In genomic region chr9:131673068-131673467, GRCh38 we compare ENCODE assay signal across 14 cellular contexts.
A peak's percentile ranks its signal among the peaks of the same experiment; 100 is the strongest.
DNase-seq lines count a peak whose midpoint lies in the region; ATAC-seq and TF ChIP-seq lines count a peak whose summit lies in the region.
"Had no signal": no experiment of that assay in that cellular context is flagged by ENCODE, and none has a peak within 500 bp of the region (broad histone marks: within the 10 kb centered on the region; RNA-seq: fewer than 3 reads in every experiment).

No MANE protein-coding gene starts in this region.

- H3K4me1 Mint-ChIP-seq in activated T-cell treated with anti-CD3 and anti-CD28 coated beads, Interleukin-2, amount 50 U/mL, for 72 hours (ENCODE audit: low read depth) = peaks cover 95% of the 10 kb centered on the region
- peaks cover 95% of the 10 kb centered on the region for H3K4me1 Mint-ChIP-seq in activated T-cell treated with anti-CD3 and anti-CD28 coated beads, Interleukin-2, amount 50 U/mL, for 4 hours (ENCODE audit: low read depth)
- H3K4me1 Mint-ChIP-seq in activated T-helper 17 cell treated with anti-CD3 and anti-CD28 coated beads, Interleukin-2, amount 50 U/mL, for 72 hours = peaks cover 70% of the 10 kb centered on the region

- H2BK12ac ChIP-seq in mesenchymal stem cell (ENCODE audit: low read length in 2 of 2) = no peak overlapping the region

- H3K36me3 Mint-ChIP-seq in activated T-cell treated with anti-CD3 and anti-CD28 coated beads, Interleukin-2, amount 50 U/mL, for 72 hours (ENCODE audit: insufficient read depth in 2 of 2) = no peaks in the 10 kb centered on the region
- H3K36me3 Mint-ChIP-seq in activated T-cell treated with anti-CD3 and anti-CD28 coated beads, Interleukin-2, amount 50 U/mL, for 4 hours (ENCODE audit: insufficient read depth) = peaks cover 2% of the 10 kb centered on the region
- H3K36me3 Mint-ChIP-seq in activated T-helper 17 cell treated with anti-CD3 and anti-CD28 coated beads, Interleukin-2, amount 50 U/mL, for 72 hours (ENCODE audit: low read depth) = peaks cover 98% of the 10 kb centered on the region
- H3K36me3 Mint-ChIP-seq: type B pancreatic cell had no signal

- H3K14ac ChIP-seq in mesenchymal stem cell (ENCODE audit: low read length in 2 of 2) = no peak overlapping the region

- no peak overlapping the region for H4K91ac ChIP-seq in mesenchymal stem cell (ENCODE audit: low read length)

- H3K4me1 ChIP-seq in mesenchymal stem cell (ENCODE audit: control insufficient read depth, insufficient read depth, low read depth, low read length) (peaks cover 43% of the 10 kb centered on the region), upper lobe of left lung (peaks cover 82 to 98% (median 92%) of the 10 kb centered on the region in 4 donors)

- H2AK5ac ChIP-seq in mesenchymal stem cell (ENCODE audit: low read length, severe bottlenecking) = peak overlapping the region; percentile 61

- no peaks in the 10 kb centered on the region for H3K27me3 Mint-ChIP-seq in activated T-cell treated with anti-CD3 and anti-CD28 coated beads, Interleukin-2, amount 50 U/mL, for 72 hours (ENCODE audit: low read depth)
- no peaks in the 10 kb centered on the region for H3K27me3 Mint-ChIP-seq in activated T-cell treated with anti-CD3 and anti-CD28 coated beads, Interleukin-2, amount 50 U/mL, for 4 hours (ENCODE audit: low read depth)
- no peaks in the 10 kb centered on the region for H3K27me3 Mint-ChIP-seq in activated T-helper 17 cell treated with anti-CD3 and anti-CD28 coated beads, Interleukin-2, amount 50 U/mL, for 72 hours
- H3K27me3 Mint-ChIP-seq: type B pancreatic cell had no signal

- no peaks in the 10 kb centered on the region for H3K9me3 ChIP-seq in mesenchymal stem cell (ENCODE audit: control insufficient read depth, low read length)
- no peaks in the 10 kb centered on the region for H3K9me3 ChIP-seq in upper lobe of left lung
- H3K9me3 ChIP-seq: adrenal gland had no signal

- no peak overlapping the region for H3K4ac ChIP-seq in mesenchymal stem cell (ENCODE audit: low read depth in 1 of 2, low read length in 2 of 2)

- peak overlapping the region; percentile 79 for H3K27ac Mint-ChIP-seq in activated T-cell treated with anti-CD3 and anti-CD28 coated beads, Interleukin-2, amount 50 U/mL, for 72 hours
- H3K27ac Mint-ChIP-seq in activated T-helper 17 cell treated with anti-CD3 and anti-CD28 coated beads, Interleukin-2, amount 50 U/mL, for 72 hours = peak overlapping the region; percentile 99
- H3K27ac Mint-ChIP-seq: type B pancreatic cell had no signal

- H3K27ac ChIP-seq in mesenchymal stem cell (ENCODE audit: low read length, poor library complexity, severe bottlenecking) = no peak overlapping the region
- peak overlapping the region; percentile 20 to 91 (median 86) for H3K27ac ChIP-seq in upper lobe of left lung
- H3K27ac ChIP-seq: foreskin keratinocyte, HL-60 had no signal

- no peaks in the 10 kb centered on the region for H3K27me3 ChIP-seq in mesenchymal stem cell (ENCODE audit: control insufficient read depth in 1 of 2, insufficient read depth in 1 of 2, low read length in 2 of 2)
- no peaks in the 10 kb centered on the region for H3K27me3 ChIP-seq in upper lobe of left lung
- H3K27me3 ChIP-seq: adrenal gland, foreskin keratinocyte had no signal

- peaks cover 52% of the 10 kb centered on the region for H3K79me1 ChIP-seq in mesenchymal stem cell (replicated peaks; ENCODE audit: low read length, poor library complexity, severe bottlenecking)

- H2BK15ac ChIP-seq in mesenchymal stem cell (ENCODE audit: low read depth, poor library complexity, severe bottlenecking) = no peak overlapping the region

- DNase-seq in activated T-cell treated with anti-CD3 and anti-CD28 coated beads, Interleukin-2, amount 50 U/mL, for 72 hours = no peak
- DNase-seq in activated T-cell treated with anti-CD3 and anti-CD28 coated beads, Interleukin-2, amount 50 U/mL, for 4 hours = no peak
- no peak for DNase-seq in mesenchymal stem cell
- DNase-seq in upper lobe of left lung = no peak
- DNase-seq in T-helper 9 cell = no peak
- DNase-seq: foreskin keratinocyte, GOT3 had no signal

- no peak overlapping the region for H3K9ac ChIP-seq in mesenchymal stem cell (ENCODE audit: low read length)

- no peak for TF ChIP-seq POLR2A in upper lobe of left lung (IDR thresholded peaks at IDR 0.05)

- H3K4me2 ChIP-seq in mesenchymal stem cell (ENCODE audit: low read length, poor library complexity, severe bottlenecking) = no peak overlapping the region
- H3K4me2 ChIP-seq: smooth muscle cell had no signal

- no peak overlapping the region for H2AFZ ChIP-seq in mesenchymal stem cell (ENCODE audit: low read depth, low read length)

- H3K23ac ChIP-seq in mesenchymal stem cell (ENCODE audit: low read length in 2 of 2) = no peak overlapping the region

- H3K9me3 Mint-ChIP-seq in activated T-cell treated with anti-CD3 and anti-CD28 coated beads, Interleukin-2, amount 50 U/mL, for 72 hours = no peaks in the 10 kb centered on the region
- no peaks in the 10 kb centered on the region for H3K9me3 Mint-ChIP-seq in activated T-cell treated with anti-CD3 and anti-CD28 coated beads, Interleukin-2, amount 50 U/mL, for 4 hours
- H3K9me3 Mint-ChIP-seq in activated T-helper 17 cell treated with anti-CD3 and anti-CD28 coated beads, Interleukin-2, amount 50 U/mL, for 72 hours = no peaks in the 10 kb centered on the region
- H3K9me3 Mint-ChIP-seq: type B pancreatic cell had no signal

- H2BK5ac ChIP-seq in mesenchymal stem cell (ENCODE audit: low read depth, low read length, poor library complexity, severe bottlenecking) = no peak overlapping the region

- no peak for TF ChIP-seq EP300 in upper lobe of left lung (IDR thresholded peaks at IDR 0.05)

- TF ChIP-seq CTCF in upper lobe of left lung (IDR thresholded peaks at IDR 0.05) = no peak

- H3K4me3 ChIP-seq in mesenchymal stem cell (ENCODE audit: insufficient read depth in 1 of 2, low read depth in 1 of 2, low read length in 2 of 2) (no peak overlapping the region), upper lobe of left lung (no peak overlapping the region)
- H3K4me3 ChIP-seq: adrenal gland, smooth muscle cell had no signal

- no peak overlapping the region for H2BK120ac ChIP-seq in mesenchymal stem cell (ENCODE audit: low read depth, low read length)

- H3K4me3 Mint-ChIP-seq in activated T-cell treated with anti-CD3 and anti-CD28 coated beads, Interleukin-2, amount 50 U/mL, for 72 hours = peak overlapping the region in 1 of 2 donors; percentile 95
- H3K4me3 Mint-ChIP-seq in activated T-cell treated with anti-CD3 and anti-CD28 coated beads, Interleukin-2, amount 50 U/mL, for 4 hours = no peak overlapping the region
- peak overlapping the region; percentile 83 for H3K4me3 Mint-ChIP-seq in activated T-helper 17 cell treated with anti-CD3 and anti-CD28 coated beads, Interleukin-2, amount 50 U/mL, for 72 hours
- H3K4me3 Mint-ChIP-seq: type B pancreatic cell had no signal

- ATAC-seq in activated T-cell treated with anti-CD3 and anti-CD28 coated beads, Interleukin-2, amount 50 U/mL, for 72 hours (replicated peaks in 1 of 2) = no peak
- ATAC-seq in activated T-cell treated with anti-CD3 and anti-CD28 coated beads, Interleukin-2, amount 50 U/mL, for 4 hours = no peak
- no peak for ATAC-seq in activated T-helper 17 cell treated with anti-CD3 and anti-CD28 coated beads, Interleukin-2, amount 50 U/mL, for 72 hours (replicated peaks)
- ATAC-seq in upper lobe of left lung (ENCODE audit: low FRiP score in 2 of 2) (no peak), HG02678 (IDR thresholded peaks at IDR 0.05; ENCODE audit: unreplicated experiment) (no peak), HG03342 (IDR thresholded peaks at IDR 0.05; ENCODE audit: unreplicated experiment) (no peak)
- ATAC-seq: foreskin keratinocyte had no signal

- 100% methylated on average over 1 of the region's 1 CpG for WGBS in mesenchymal stem cell
- 87 to 91% methylated on average over 1 of the region's 1 CpG for WGBS in upper lobe of left lung, 2 donors

- peak overlapping the region in 1 of 2 experiments; percentile 9 for H3K18ac ChIP-seq in mesenchymal stem cell (ENCODE audit: low read depth in 1 of 2, low read length in 2 of 2)

- H3K36me3 ChIP-seq in mesenchymal stem cell (ENCODE audit: control insufficient read depth in 1 of 2, insufficient read depth in 2 of 2, low read depth in 1 of 2, low read length in 2 of 2) (no peaks in the 10 kb centered on the region), upper lobe of left lung (no peaks in the 10 kb centered on the region)
- H3K36me3 ChIP-seq: adrenal gland had no signal

- H4K8ac ChIP-seq in mesenchymal stem cell (ENCODE audit: low read length) = no peak overlapping the region
